ENCODE assay signal across 11 cellular contexts in genomic region chr13:101916758-101917474, GRCh38.
A peak's percentile ranks its signal among the peaks of the same experiment; 100 is the strongest.
DNase-seq lines count a peak whose midpoint lies in the region; ATAC-seq and TF ChIP-seq lines count a peak whose summit lies in the region.
"Had no signal": no experiment of that assay in that cellular context is flagged by ENCODE, and none has a peak within 500 bp of the region (broad histone marks: within the 10 kb centered on the region; RNA-seq: fewer than 3 reads in every experiment).

No MANE protein-coding gene starts in this region.

- ATAC-seq in WTC11, result peak; percentile 7
- no peak for ATAC-seq in T-cell (replicated peaks in 1 of 4)

- H3K4me1 Mint-ChIP-seq in WTC11 (peaks cover 26% of the 10 kb centered on the region), T-cell (peaks cover 0 to 4% (median 3%) of the 10 kb centered on the region in 3 donors)

- H3K9ac ChIP-seq in iPS-15b (ENCODE audit: low read depth, low read length), result no peak overlapping the region
- no peak overlapping the region for H3K9ac ChIP-seq in skeletal muscle satellite cell (ENCODE audit: low read depth, low read length)

- no peak overlapping the region for H3K27ac Mint-ChIP-seq in WTC11
- no peak overlapping the region for H3K27ac Mint-ChIP-seq in T-cell

- TF ChIP-seq CTCF in WTC11 (IDR thresholded peaks at IDR 0.05), result no peak

- H3K4me3 ChIP-seq in iPS-15b (ENCODE audit: low read depth, low read length) (peak overlapping the region; percentile 61), skeletal muscle satellite cell (ENCODE audit: low read length) (peak overlapping the region; percentile 37)

- no peaks in the 10 kb centered on the region for H3K36me3 ChIP-seq in iPS-15b (ENCODE audit: control insufficient read depth, insufficient read depth, low read length)
- no peaks in the 10 kb centered on the region for H3K36me3 ChIP-seq in skeletal muscle satellite cell (ENCODE audit: insufficient read depth, low read length)

- H3K4me3 Mint-ChIP-seq in WTC11 (peak overlapping the region; percentile 58), T-cell (no peak overlapping the region)

- H3K27me3 Mint-ChIP-seq in WTC11 (ENCODE audit: low read depth) (peaks cover 66% of the 10 kb centered on the region), T-cell (peaks cover 53 to 54% of the 10 kb centered on the region in 2 donors)

- H3K36me3 Mint-ChIP-seq in WTC11 (no peaks in the 10 kb centered on the region), T-cell (no peaks in the 10 kb centered on the region)

- peaks cover 14% of the 10 kb centered on the region for H3K4me1 ChIP-seq in iPS-15b (ENCODE audit: control insufficient read depth, insufficient read depth, low read length)
- peaks cover 12% of the 10 kb centered on the region for H3K4me1 ChIP-seq in skeletal muscle satellite cell (ENCODE audit: control insufficient read depth, insufficient read depth, low read length)

- CTCF ChIA-PET in WTC11 (lab: Charles Lee), result interaction anchor here (0.6 to 1.0 kb wide), 2 partner anchors 131 to 139 kb away, joined by 3 read pairs; no protein-coding TSS in a partner anchor
- CTCF ChIA-PET in T-cell (lab: Charles Lee), result no interaction called here

- DNase-seq in DMS 273 (lab: John Stamatoyannopoulos, UW; ENCODE audit: unreplicated experiment), result peak; percentile 21
- no peak for DNase-seq in DMS 273 treated with DMSO at 0.1 percent for 48 hours (lab: John Stamatoyannopoulos, UW)
- peak; percentile 19 for DNase-seq in WTC11 (ENCODE audit: low spot score)
- DNase-seq in T-cell, result no peak
- DNase-seq in GM19240 (ENCODE audit: insufficient read length, low spot score), result no peak
- no peak for DNase-seq in NCI-H226
- DNase-seq: 8988T, cortex of kidney, KG1 had no signal

- H3K9me3 Mint-ChIP-seq in WTC11, result no peaks in the 10 kb centered on the region
- no peaks in the 10 kb centered on the region for H3K9me3 Mint-ChIP-seq in T-cell

- POLR2A ChIA-PET in WTC11 (lab: Charles Lee), result interaction anchor here (0.6 kb wide), 1 partner anchor 103 kb away, joined by 3 read pairs; no protein-coding TSS in a partner anchor
- POLR2A ChIA-PET in T-cell (lab: Charles Lee), result interaction anchor here in 1 of 2 donors (0.6 kb wide), 1 partner anchor 84 kb away, joined by 3 read pairs; no protein-coding TSS in a partner anchor

- peaks cover 71% of the 10 kb centered on the region for H3K27me3 ChIP-seq in iPS-15b (ENCODE audit: control insufficient read depth, insufficient read depth, low read length)
- H3K27me3 ChIP-seq in skeletal muscle satellite cell (ENCODE audit: control insufficient read depth, insufficient read depth, low read length), result peaks cover 92% of the 10 kb centered on the region

- H3K4me2 ChIP-seq in skeletal muscle satellite cell (ENCODE audit: low read length), result peak overlapping the region; percentile 69

- H3K9me3 ChIP-seq in iPS-15b (ENCODE audit: control insufficient read depth, insufficient read depth, low read length) (no peaks in the 10 kb centered on the region), skeletal muscle satellite cell (replicated peaks; ENCODE audit: low read length) (no peaks in the 10 kb centered on the region)

TF ChIP-seq in WTC11, 78 proteins besides CTCF, POLR2A, EP300 and RAD21:
- no peak for TF ChIP-seq JAZF1 (CRISPR knock-in tag; IDR thresholded peaks at IDR 0.05)

Comparison
In these comparisons a context has a peak if more than half of its experiments do, and no peak if none do; other contexts are left out.
1. DNase-seq: peak in DMS 273 (single experiment) and WTC11 (single experiment); none in DMS 273 treated with DMSO at 0.1 percent for 48 hours (single experiment), T-cell (0 of 34), GM19240 (single experiment) and NCI-H226 (single experiment).